Comparison of ENCODE assay signal across 8 cellular contexts in genomic region chr1:62688687-62689085, GRCh38. TPM values are rescaled to one million over a fixed set of nuclear protein-coding genes. Genes with fewer than 3 reads are reported as not detected.
DNase-seq lines count a peak whose midpoint lies in the region; ATAC-seq and TF ChIP-seq lines count a peak whose summit lies in the region.

No MANE protein-coding gene starts in this region.

- H3K36me3 ChIP-seq in MM.1S (replicated peaks; ENCODE audit: insufficient read depth, low read length): no peaks in the 10 kb centered on the region
- no peaks in the 10 kb centered on the region for H3K36me3 ChIP-seq in muscle layer of colon (ENCODE audit: insufficient read depth, low read length)

- H3K27me3 ChIP-seq in AG04450 (ENCODE audit: control insufficient read depth, insufficient read depth, low read length) (no peaks in the 10 kb centered on the region), MM.1S (replicated peaks; ENCODE audit: insufficient read depth, low read length) (no peaks in the 10 kb centered on the region), muscle layer of colon (ENCODE audit: control insufficient read depth in 1 of 2, insufficient read depth in 2 of 2, low read length in 2 of 2) (no peaks in the 10 kb centered on the region)

- H3K9me3 ChIP-seq in AG04450 (ENCODE audit: control insufficient read depth, insufficient read depth, low read length) (no peaks in the 10 kb centered on the region), MM.1S (replicated peaks; ENCODE audit: insufficient read depth, low read length) (no peaks in the 10 kb centered on the region), muscle layer of colon (ENCODE audit: low read length) (no peaks in the 10 kb centered on the region)

- H3K4me3 ChIP-seq in AG04450 (ENCODE audit: low read depth, low read length) (peak overlapping the region; percentile 84), MM.1S (ENCODE audit: low read length) (peak overlapping the region; percentile 93), muscle layer of colon (ENCODE audit: low read depth in 1 of 2, low read length in 2 of 2) (peak overlapping the region; percentile 67 to 80)

- H3K9ac ChIP-seq in MM.1S (ENCODE audit: low read length) (peak overlapping the region; percentile 59; the same call in 1 of the 2 replicates), muscle layer of colon (ENCODE audit: low read length) (no peak overlapping the region)

- H3K4me1 ChIP-seq in MM.1S (ENCODE audit: low read length): no peaks in the 10 kb centered on the region
- peaks cover 37% of the 10 kb centered on the region for H3K4me1 ChIP-seq in muscle layer of colon (ENCODE audit: insufficient read depth, low read length)

- 0 out of 2 replicates have a peak, but pooled peaks cover 5% of the 10 kb centered on the region for H3K79me2 ChIP-seq in MM.1S (ENCODE audit: low read length)

- POLR2A ChIA-PET in AG04450 (lab: Yijun Ruan, JAX): interaction anchor here (0.6 to 1.4 kb wide), 2 partner anchors 33 to 48 kb away, joined by 4 to 6 read pairs; no protein-coding TSS in a partner anchor

- peak overlapping the region; percentile 97 for H3K4me2 ChIP-seq in MM.1S (ENCODE audit: low read depth, low read length)

- no peaks in the 10 kb centered on the region for H3K9me2 ChIP-seq in MM.1S (replicated peaks; ENCODE audit: insufficient read depth, low read length)

- CTCF ChIA-PET in AG04450 (lab: Charles Lee): interaction anchor here (0.9 to 3.8 kb wide), 2 partner anchors 58 to 181 kb away, joined by 3 to 23 read pairs; no protein-coding TSS in a partner anchor

- DNase-seq in AG04450 (ENCODE audit: low read depth, low spot score): no peak
- DNase-seq in MM.1S: peak; percentile 17
- peak; percentile 56 for DNase-seq in cerebellar cortex (ENCODE audit: low spot score)
- DNase-seq in GM19240 (ENCODE audit: insufficient read length, low spot score): no peak

- H3K27ac ChIP-seq in AG04450 (ENCODE audit: low read depth, low read length): peak overlapping the region; percentile 61
- no peak overlapping the region for H3K27ac ChIP-seq in MM.1S (ENCODE audit: low read length)
- H3K27ac ChIP-seq in muscle layer of colon (ENCODE audit: low read depth, low read length): peak overlapping the region; percentile 47

- TF ChIP-seq CTCF in AG04450 (IDR thresholded peaks at IDR 0.05; ENCODE audit: low read depth, low read length) (no peak), MM.1S (IDR thresholded peaks at IDR 0.05; ENCODE audit: low read length) (no peak)

- ATAC-seq in GM19397 (IDR thresholded peaks at IDR 0.05; ENCODE audit: unreplicated experiment): peak; percentile 2
- ATAC-seq in GM18909 (IDR thresholded peaks at IDR 0.05; ENCODE audit: poor library complexity, unreplicated experiment): no peak
- no peak for ATAC-seq in HG02588 (IDR thresholded peaks at IDR 0.05; ENCODE audit: unreplicated experiment)

- no peaks in the 10 kb centered on the region for H4K20me1 ChIP-seq in MM.1S (ENCODE audit: insufficient read depth, low read length)

- peak overlapping the region; percentile 98 for H2AFZ ChIP-seq in MM.1S (ENCODE audit: low read length)

- H3F3A ChIP-seq in MM.1S (ENCODE audit: insufficient read depth, low read length): no peaks in the 10 kb centered on the region

RNA-seq across cellular contexts. Expression of gene DOCK7, which starts 0.5 kb away (rescaled TPM):
- 79.6 and 111 TPM in 2 replicates for polyA plus RNA-seq in AG04450 (2011; rRNA removed)
- 119 and 179 TPM in 2 replicates for polyA minus RNA-seq in AG04450 (2011; rRNA and poly(A)+ RNA removed)

Comparison
In these comparisons a context has a peak if more than half of its experiments do, and no peak if none do; other contexts are left out.
1. DNase-seq: peak in MM.1S (single experiment) and cerebellar cortex (single experiment); none in AG04450 (single experiment) and GM19240 (single experiment).
2. Peak in every context shown above with its lines, with median percentiles within 50 percentile points of each other: H3K4me3 ChIP-seq.